Comparison of ENCODE assay signal across 1 cellular context in the genomic region with DNA sequence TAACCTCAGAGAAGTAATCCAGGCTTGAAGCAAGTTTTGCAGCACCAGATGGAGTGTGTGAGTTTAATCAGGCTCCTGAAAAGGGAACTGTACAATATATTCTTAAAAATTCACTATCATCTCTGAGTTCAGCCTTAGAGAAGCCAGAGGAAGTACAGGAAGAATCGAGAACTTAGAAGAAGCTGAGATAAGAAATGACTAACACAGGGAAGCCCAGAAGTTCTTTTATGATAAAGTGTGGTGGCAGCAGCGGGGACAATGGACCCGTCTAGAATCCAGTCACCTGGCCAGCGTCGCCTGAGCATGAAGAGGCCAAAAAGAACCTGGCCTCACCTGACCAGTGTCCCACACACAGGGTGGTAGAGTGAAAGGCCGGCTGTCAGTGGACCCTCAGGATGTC.
TF ChIP-seq lines count a peak whose summit lies in the region.

No MANE protein-coding gene starts in this region.

TF ChIP-seq in K562, 482 proteins besides CTCF, POLR2A, EP300 and RAD21 (continued from another document and continues in another):
- TF ChIP-seq NRF1 (conservative IDR thresholded peaks at IDR 0.05 in 1 of 2, IDR thresholded peaks at IDR 0.05 in 1 of 2) (no peak), EHMT2 (IDR thresholded peaks at IDR 0.05) (no peak), KDM5B (IDR thresholded peaks at IDR 0.05; ENCODE audit: insufficient replicate concordance, low read depth, low read length) (no peak), MAFG (tag; conservative IDR thresholded peaks at IDR 0.05) (no peak), ZKSCAN1 (IDR thresholded peaks at IDR 0.05; ENCODE audit: low read depth, low read length) (no peak), ZNF212 (CRISPR knock-in tag; IDR thresholded peaks at IDR 0.05) (no peak), E2F3 (CRISPR knock-in tag; IDR thresholded peaks at IDR 0.05) (no peak), DPF2 (IDR thresholded peaks at IDR 0.05) (peak; percentile 95), U2AF1 (optimal IDR thresholded peaks at IDR 0.05; ENCODE audit: low read depth, low read length) (no peak), GTF2E2 (tag; IDR thresholded peaks at IDR 0.05) (0 out of 2 replicates have a peak, but pooled peaks have one; percentile 35), EWSR1 (IDR thresholded peaks at IDR 0.05; ENCODE audit: borderline replicate concordance, low read depth, partially characterized antibody) (no peak), POLR2AphosphoS2 (IDR thresholded peaks at IDR 0.05; ENCODE audit: low read length) (no peak), SOX6 (IDR thresholded peaks at IDR 0.05) (peak; percentile 86), PML (IDR thresholded peaks at IDR 0.05; ENCODE audit: low read length) (peak; percentile 56; the same call in 1 of the 2 replicates), PHF21A (IDR thresholded peaks at IDR 0.05; ENCODE audit: borderline replicate concordance, low read depth) (no peak), ARNT (IDR thresholded peaks at IDR 0.05) (no peak), SMARCE1 (IDR thresholded peaks at IDR 0.05) (peak; percentile 95), BCL6 (CRISPR knock-in tag; IDR thresholded peaks at IDR 0.05) (no peak), YY1 (IDR thresholded peaks at IDR 0.05; ENCODE audit: borderline replicate concordance in 1 of 3, control insufficient read depth in 1 of 3, extremely low read depth in 1 of 3, insufficient read depth in 3 of 3, insufficient read length in 1 of 3, insufficient replicate concordance in 2 of 3, low read depth in 1 of 3, low read length in 2 of 3) (no peak), SPI1 (IDR thresholded peaks at IDR 0.05; ENCODE audit: borderline replicate concordance, low read depth, low read length) (peak; percentile 65; the same call in 1 of the 2 replicates), MTA1 (IDR thresholded peaks at IDR 0.05; ENCODE audit: borderline replicate concordance) (no peak), HDAC3 (IDR thresholded peaks at IDR 0.05; ENCODE audit: borderline replicate concordance, partially characterized antibody) (no peak), GABPB1 (CRISPR knock-in tag; IDR thresholded peaks at IDR 0.05) (no peak), SMAD1 (IDR thresholded peaks at IDR 0.05; ENCODE audit: low read depth, low read length, partially characterized antibody) (no peak), MTF1 (CRISPR knock-in tag; IDR thresholded peaks at IDR 0.05; ENCODE audit: borderline replicate concordance) (no peak), NCOR1 (IDR thresholded peaks at IDR 0.05) (peak; percentile 71), SMARCA5 (IDR thresholded peaks at IDR 0.05) (no peak), SIX5 (IDR thresholded peaks at IDR 0.05; ENCODE audit: borderline replicate concordance in 1 of 2, insufficient read depth in 1 of 2, low read depth in 1 of 2, low read length in 2 of 2) (no peak), SMARCC2 (IDR thresholded peaks at IDR 0.05; ENCODE audit: low read depth) (peak; percentile 93), ZNF507 (tag; conservative IDR thresholded peaks at IDR 0.05) (no peak), NCOA1 (IDR thresholded peaks at IDR 0.05; ENCODE audit: low read depth) (no peak)
- TF ChIP-seq, protein P1, sequence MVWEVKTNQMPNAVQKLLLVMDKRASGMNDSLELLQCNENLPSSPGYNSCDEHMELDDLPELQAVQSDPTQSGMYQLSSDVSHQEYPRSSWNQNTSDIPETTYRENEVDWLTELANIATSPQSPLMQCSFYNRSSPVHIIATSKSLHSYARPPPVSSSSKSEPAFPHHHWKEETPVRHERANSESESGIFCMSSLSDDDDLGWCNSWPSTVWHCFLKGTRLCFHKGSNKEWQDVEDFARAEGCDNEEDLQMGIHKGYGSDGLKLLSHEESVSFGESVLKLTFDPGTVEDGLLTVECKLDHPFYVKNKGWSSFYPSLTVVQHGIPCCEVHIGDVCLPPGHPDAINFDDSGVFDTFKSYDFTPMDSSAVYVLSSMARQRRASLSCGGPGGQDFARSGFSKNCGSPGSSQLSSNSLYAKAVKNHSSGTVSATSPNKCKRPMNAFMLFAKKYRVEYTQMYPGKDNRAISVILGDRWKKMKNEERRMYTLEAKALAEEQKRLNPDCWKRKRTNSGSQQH (CRISPR knock-in tag; IDR thresholded peaks at IDR 0.05): no peak
- TF ChIP-seq, protein P2, sequence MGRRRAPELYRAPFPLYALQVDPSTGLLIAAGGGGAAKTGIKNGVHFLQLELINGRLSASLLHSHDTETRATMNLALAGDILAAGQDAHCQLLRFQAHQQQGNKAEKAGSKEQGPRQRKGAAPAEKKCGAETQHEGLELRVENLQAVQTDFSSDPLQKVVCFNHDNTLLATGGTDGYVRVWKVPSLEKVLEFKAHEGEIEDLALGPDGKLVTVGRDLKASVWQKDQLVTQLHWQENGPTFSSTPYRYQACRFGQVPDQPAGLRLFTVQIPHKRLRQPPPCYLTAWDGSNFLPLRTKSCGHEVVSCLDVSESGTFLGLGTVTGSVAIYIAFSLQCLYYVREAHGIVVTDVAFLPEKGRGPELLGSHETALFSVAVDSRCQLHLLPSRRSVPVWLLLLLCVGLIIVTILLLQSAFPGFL (CRISPR knock-in tag; IDR thresholded peaks at IDR 0.05): no peak
- TF ChIP-seq, protein P3, sequence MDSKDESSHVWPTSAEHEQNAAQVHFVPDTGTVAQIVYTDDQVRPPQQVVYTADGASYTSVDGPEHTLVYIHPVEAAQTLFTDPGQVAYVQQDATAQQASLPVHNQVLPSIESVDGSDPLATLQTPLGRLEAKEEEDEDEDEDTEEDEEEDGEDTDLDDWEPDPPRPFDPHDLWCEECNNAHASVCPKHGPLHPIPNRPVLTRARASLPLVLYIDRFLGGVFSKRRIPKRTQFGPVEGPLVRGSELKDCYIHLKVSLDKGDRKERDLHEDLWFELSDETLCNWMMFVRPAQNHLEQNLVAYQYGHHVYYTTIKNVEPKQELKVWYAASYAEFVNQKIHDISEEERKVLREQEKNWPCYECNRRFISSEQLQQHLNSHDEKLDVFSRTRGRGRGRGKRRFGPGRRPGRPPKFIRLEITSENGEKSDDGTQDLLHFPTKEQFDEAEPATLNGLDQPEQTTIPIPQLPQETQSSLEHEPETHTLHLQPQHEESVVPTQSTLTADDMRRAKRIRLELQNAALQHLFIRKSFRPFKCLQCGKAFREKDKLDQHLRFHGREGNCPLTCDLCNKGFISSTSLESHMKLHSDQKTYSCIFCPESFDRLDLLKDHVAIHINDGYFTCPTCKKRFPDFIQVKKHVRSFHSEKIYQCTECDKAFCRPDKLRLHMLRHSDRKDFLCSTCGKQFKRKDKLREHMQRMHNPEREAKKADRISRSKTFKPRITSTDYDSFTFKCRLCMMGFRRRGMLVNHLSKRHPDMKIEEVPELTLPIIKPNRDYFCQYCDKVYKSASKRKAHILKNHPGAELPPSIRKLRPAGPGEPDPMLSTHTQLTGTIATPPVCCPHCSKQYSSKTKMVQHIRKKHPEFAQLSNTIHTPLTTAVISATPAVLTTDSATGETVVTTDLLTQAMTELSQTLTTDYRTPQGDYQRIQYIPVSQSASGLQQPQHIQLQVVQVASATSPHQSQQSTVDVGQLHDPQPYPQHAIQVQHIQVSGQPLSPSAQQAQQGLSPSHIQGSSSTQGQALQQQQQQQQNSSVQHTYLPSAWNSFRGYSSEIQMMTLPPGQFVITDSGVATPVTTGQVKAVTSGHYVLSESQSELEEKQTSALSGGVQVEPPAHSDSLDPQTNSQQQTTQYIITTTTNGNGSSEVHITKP (IDR thresholded peaks at IDR 0.05; ENCODE audit: partially characterized antibody): peak; percentile 57
- TF ChIP-seq, protein P4, sequence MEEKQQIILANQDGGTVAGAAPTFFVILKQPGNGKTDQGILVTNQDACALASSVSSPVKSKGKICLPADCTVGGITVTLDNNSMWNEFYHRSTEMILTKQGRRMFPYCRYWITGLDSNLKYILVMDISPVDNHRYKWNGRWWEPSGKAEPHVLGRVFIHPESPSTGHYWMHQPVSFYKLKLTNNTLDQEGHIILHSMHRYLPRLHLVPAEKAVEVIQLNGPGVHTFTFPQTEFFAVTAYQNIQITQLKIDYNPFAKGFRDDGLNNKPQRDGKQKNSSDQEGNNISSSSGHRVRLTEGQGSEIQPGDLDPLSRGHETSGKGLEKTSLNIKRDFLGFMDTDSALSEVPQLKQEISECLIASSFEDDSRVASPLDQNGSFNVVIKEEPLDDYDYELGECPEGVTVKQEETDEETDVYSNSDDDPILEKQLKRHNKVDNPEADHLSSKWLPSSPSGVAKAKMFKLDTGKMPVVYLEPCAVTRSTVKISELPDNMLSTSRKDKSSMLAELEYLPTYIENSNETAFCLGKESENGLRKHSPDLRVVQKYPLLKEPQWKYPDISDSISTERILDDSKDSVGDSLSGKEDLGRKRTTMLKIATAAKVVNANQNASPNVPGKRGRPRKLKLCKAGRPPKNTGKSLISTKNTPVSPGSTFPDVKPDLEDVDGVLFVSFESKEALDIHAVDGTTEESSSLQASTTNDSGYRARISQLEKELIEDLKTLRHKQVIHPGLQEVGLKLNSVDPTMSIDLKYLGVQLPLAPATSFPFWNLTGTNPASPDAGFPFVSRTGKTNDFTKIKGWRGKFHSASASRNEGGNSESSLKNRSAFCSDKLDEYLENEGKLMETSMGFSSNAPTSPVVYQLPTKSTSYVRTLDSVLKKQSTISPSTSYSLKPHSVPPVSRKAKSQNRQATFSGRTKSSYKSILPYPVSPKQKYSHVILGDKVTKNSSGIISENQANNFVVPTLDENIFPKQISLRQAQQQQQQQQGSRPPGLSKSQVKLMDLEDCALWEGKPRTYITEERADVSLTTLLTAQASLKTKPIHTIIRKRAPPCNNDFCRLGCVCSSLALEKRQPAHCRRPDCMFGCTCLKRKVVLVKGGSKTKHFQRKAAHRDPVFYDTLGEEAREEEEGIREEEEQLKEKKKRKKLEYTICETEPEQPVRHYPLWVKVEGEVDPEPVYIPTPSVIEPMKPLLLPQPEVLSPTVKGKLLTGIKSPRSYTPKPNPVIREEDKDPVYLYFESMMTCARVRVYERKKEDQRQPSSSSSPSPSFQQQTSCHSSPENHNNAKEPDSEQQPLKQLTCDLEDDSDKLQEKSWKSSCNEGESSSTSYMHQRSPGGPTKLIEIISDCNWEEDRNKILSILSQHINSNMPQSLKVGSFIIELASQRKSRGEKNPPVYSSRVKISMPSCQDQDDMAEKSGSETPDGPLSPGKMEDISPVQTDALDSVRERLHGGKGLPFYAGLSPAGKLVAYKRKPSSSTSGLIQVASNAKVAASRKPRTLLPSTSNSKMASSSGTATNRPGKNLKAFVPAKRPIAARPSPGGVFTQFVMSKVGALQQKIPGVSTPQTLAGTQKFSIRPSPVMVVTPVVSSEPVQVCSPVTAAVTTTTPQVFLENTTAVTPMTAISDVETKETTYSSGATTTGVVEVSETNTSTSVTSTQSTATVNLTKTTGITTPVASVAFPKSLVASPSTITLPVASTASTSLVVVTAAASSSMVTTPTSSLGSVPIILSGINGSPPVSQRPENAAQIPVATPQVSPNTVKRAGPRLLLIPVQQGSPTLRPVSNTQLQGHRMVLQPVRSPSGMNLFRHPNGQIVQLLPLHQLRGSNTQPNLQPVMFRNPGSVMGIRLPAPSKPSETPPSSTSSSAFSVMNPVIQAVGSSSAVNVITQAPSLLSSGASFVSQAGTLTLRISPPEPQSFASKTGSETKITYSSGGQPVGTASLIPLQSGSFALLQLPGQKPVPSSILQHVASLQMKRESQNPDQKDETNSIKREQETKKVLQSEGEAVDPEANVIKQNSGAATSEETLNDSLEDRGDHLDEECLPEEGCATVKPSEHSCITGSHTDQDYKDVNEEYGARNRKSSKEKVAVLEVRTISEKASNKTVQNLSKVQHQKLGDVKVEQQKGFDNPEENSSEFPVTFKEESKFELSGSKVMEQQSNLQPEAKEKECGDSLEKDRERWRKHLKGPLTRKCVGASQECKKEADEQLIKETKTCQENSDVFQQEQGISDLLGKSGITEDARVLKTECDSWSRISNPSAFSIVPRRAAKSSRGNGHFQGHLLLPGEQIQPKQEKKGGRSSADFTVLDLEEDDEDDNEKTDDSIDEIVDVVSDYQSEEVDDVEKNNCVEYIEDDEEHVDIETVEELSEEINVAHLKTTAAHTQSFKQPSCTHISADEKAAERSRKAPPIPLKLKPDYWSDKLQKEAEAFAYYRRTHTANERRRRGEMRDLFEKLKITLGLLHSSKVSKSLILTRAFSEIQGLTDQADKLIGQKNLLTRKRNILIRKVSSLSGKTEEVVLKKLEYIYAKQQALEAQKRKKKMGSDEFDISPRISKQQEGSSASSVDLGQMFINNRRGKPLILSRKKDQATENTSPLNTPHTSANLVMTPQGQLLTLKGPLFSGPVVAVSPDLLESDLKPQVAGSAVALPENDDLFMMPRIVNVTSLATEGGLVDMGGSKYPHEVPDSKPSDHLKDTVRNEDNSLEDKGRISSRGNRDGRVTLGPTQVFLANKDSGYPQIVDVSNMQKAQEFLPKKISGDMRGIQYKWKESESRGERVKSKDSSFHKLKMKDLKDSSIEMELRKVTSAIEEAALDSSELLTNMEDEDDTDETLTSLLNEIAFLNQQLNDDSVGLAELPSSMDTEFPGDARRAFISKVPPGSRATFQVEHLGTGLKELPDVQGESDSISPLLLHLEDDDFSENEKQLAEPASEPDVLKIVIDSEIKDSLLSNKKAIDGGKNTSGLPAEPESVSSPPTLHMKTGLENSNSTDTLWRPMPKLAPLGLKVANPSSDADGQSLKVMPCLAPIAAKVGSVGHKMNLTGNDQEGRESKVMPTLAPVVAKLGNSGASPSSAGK (IDR thresholded peaks at IDR 0.05): no peak
- TF ChIP-seq, protein P5, sequence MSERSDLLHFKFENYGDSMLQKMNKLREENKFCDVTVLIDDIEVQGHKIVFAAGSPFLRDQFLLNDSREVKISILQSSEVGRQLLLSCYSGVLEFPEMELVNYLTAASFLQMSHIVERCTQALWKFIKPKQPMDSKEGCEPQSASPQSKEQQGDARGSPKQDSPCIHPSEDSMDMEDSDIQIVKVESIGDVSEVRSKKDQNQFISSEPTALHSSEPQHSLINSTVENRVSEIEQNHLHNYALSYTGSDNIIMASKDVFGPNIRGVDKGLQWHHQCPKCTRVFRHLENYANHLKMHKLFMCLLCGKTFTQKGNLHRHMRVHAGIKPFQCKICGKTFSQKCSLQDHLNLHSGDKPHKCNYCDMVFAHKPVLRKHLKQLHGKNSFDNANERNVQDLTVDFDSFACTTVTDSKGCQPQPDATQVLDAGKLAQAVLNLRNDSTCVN (CRISPR knock-in tag; IDR thresholded peaks at IDR 0.05): no peak
- TF ChIP-seq, protein P6, sequence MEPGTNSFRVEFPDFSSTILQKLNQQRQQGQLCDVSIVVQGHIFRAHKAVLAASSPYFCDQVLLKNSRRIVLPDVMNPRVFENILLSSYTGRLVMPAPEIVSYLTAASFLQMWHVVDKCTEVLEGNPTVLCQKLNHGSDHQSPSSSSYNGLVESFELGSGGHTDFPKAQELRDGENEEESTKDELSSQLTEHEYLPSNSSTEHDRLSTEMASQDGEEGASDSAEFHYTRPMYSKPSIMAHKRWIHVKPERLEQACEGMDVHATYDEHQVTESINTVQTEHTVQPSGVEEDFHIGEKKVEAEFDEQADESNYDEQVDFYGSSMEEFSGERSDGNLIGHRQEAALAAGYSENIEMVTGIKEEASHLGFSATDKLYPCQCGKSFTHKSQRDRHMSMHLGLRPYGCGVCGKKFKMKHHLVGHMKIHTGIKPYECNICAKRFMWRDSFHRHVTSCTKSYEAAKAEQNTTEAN (CRISPR knock-in tag; IDR thresholded peaks at IDR 0.05): no peak
